ENCODE assay signal across 24 cellular contexts in genomic region chr2:26318950-26319349, GRCh38. TPM values are rescaled to one million over a fixed set of nuclear protein-coding genes. Genes with fewer than 3 reads are reported as not detected.
"Had no signal": no experiment of that assay in that cellular context is flagged by ENCODE, and none has a peak within 500 bp of the region (broad histone marks: within the 10 kb centered on the region; RNA-seq: fewer than 3 reads in every experiment).

No MANE protein-coding gene starts in this region.

- H3K27ac ChIP-seq: heart right ventricle, left ventricle myocardium inferior, right atrium auricular region, suprapubic skin had no signal

- FAIRE-seq: frontal cortex, islet of Langerhans, small intestine had no signal

- H3K36me3 ChIP-seq: heart right ventricle, left ventricle myocardium inferior, right atrium auricular region, suprapubic skin had no signal

- H3K4me3 Mint-ChIP-seq: activated naive CD8-positive, alpha-beta T cell treated with anti-CD3 and anti-CD28 coated beads, Interleukin-2, amount 50 U/mL, for 24 hours; activated T-helper 17 cell treated with anti-CD3 and anti-CD28 coated beads, Interleukin-2, amount 50 U/mL, for 72 hours; effector memory CD8-positive, alpha-beta T cell; natural killer cell; stimulated activated naive CD8-positive, alpha-beta T cell treated with anti-CD3 and anti-CD28 coated beads, Interleukin-15, Interleukin-2, amounts not matched to agents 100 ng/mL and 50 ng/mL, for 24 hours had no signal

- H3K36me3 Mint-ChIP-seq: natural killer cell had no signal

- H3K4me3 ChIP-seq: heart right ventricle, left ventricle myocardium inferior, right atrium auricular region, suprapubic skin had no signal

- H3K9me3 Mint-ChIP-seq: activated naive CD8-positive, alpha-beta T cell treated with anti-CD3 and anti-CD28 coated beads, Interleukin-2, amount 50 U/mL, for 24 hours; activated T-helper 17 cell treated with anti-CD3 and anti-CD28 coated beads, Interleukin-2, amount 50 U/mL, for 72 hours; effector memory CD8-positive, alpha-beta T cell; natural killer cell; stimulated activated naive CD8-positive, alpha-beta T cell treated with anti-CD3 and anti-CD28 coated beads, Interleukin-15, Interleukin-2, amounts not matched to agents 100 ng/mL and 50 ng/mL, for 24 hours had no signal

- H3K4me1 Mint-ChIP-seq: activated naive CD8-positive, alpha-beta T cell treated with anti-CD3 and anti-CD28 coated beads, Interleukin-2, amount 50 U/mL, for 24 hours; activated T-helper 17 cell treated with anti-CD3 and anti-CD28 coated beads, Interleukin-2, amount 50 U/mL, for 72 hours; natural killer cell had no signal

- H3K9me3 ChIP-seq: heart right ventricle, left ventricle myocardium inferior, right atrium auricular region, suprapubic skin had no signal

- H3K4me1 ChIP-seq: heart right ventricle, left ventricle myocardium inferior, right atrium auricular region, suprapubic skin had no signal

- H3K27me3 Mint-ChIP-seq: activated naive CD8-positive, alpha-beta T cell treated with anti-CD3 and anti-CD28 coated beads, Interleukin-2, amount 50 U/mL, for 24 hours; activated T-helper 17 cell treated with anti-CD3 and anti-CD28 coated beads, Interleukin-2, amount 50 U/mL, for 72 hours; stimulated activated naive CD8-positive, alpha-beta T cell treated with anti-CD3 and anti-CD28 coated beads, Interleukin-15, Interleukin-2, amounts not matched to agents 100 ng/mL and 50 ng/mL, for 24 hours had no signal

- DNase-seq: activated CD4-positive, alpha-beta T cell treated with anti-CD3 and anti-CD28 coated beads for 1 hour; activated CD4-positive, alpha-beta T cell treated with anti-CD3 and anti-CD28 coated beads, Interleukin-2, amount 50 U/mL, for 4 hours; activated naive CD4-positive, alpha-beta T cell treated with Interleukin-2 at 50 U/mL for 16 hours; activated naive CD8-positive, alpha-beta T cell treated with anti-CD3 and anti-CD28 coated beads, Interleukin-2, amount 50 U/mL, for 24 hours; activated T-cell treated with anti-CD3 and anti-CD28 coated beads for 4 hours; aorta; dermis blood vessel endothelial cell; effector memory CD8-positive, alpha-beta T cell; heart right ventricle; left ventricle myocardium inferior; natural killer cell; nucleus accumbens; posterior cingulate gyrus; small intestine; stimulated activated CD4-positive, alpha-beta T cell treated with anti-CD3 and anti-CD28 coated beads, Interleukin-4, amount 100 ng/mL, for 4 hours; stimulated activated CD8-positive, alpha-beta memory T cell treated with anti-CD3 and anti-CD28 coated beads, Interleukin-4, amount 100 ng/mL, for 48 hours; T1000; trophoblast cell had no signal

- H3K27me3 ChIP-seq: right atrium auricular region, suprapubic skin had no signal

- H3K27ac Mint-ChIP-seq: activated naive CD8-positive, alpha-beta T cell treated with anti-CD3 and anti-CD28 coated beads, Interleukin-2, amount 50 U/mL, for 24 hours; activated T-helper 17 cell treated with anti-CD3 and anti-CD28 coated beads, Interleukin-2, amount 50 U/mL, for 72 hours; natural killer cell; stimulated activated naive CD8-positive, alpha-beta T cell treated with anti-CD3 and anti-CD28 coated beads, Interleukin-15, Interleukin-2, amounts not matched to agents 100 ng/mL and 50 ng/mL, for 24 hours had no signal

- ATAC-seq: activated naive CD8-positive, alpha-beta T cell treated with anti-CD3 and anti-CD28 coated beads, Interleukin-2, amount 50 U/mL, for 24 hours; activated T-helper 17 cell treated with anti-CD3 and anti-CD28 coated beads, Interleukin-2, amount 50 U/mL, for 72 hours; effector memory CD8-positive, alpha-beta T cell; heart right ventricle; natural killer cell had no signal

RNA-seq across cellular contexts. Expression of gene ADGRF3, which starts 27.6 kb away (rescaled TPM):
- total RNA-seq: dermis blood vessel endothelial cell, left ventricle myocardium inferior, right atrium auricular region had no signal
